1 cellular context compared by ENCODE assay signal in the genomic region with DNA sequence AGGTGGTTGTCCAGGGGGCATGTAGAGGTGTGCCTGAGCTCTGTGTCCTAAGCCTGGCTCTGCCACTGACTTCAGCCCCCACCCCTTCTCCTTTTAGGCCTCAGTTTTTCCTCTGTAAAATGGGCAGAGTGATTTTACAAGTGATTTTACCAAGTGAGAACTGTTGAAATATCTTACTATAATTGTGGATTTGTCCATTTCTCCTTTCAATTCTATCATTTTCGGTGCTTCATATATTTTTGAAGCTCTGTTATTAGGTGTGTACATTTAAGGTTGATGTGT.
TF ChIP-seq lines count a peak whose summit lies in the region.

No MANE protein-coding gene starts in this region.

TF ChIP-seq in SK-N-SH, 30 proteins besides CTCF, POLR2A, EP300 and RAD21 (continued from another document):
- TF ChIP-seq, protein P1, sequence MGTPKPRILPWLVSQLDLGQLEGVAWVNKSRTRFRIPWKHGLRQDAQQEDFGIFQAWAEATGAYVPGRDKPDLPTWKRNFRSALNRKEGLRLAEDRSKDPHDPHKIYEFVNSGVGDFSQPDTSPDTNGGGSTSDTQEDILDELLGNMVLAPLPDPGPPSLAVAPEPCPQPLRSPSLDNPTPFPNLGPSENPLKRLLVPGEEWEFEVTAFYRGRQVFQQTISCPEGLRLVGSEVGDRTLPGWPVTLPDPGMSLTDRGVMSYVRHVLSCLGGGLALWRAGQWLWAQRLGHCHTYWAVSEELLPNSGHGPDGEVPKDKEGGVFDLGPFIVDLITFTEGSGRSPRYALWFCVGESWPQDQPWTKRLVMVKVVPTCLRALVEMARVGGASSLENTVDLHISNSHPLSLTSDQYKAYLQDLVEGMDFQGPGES (IDR thresholded peaks at IDR 0.05; ENCODE audit: low read depth, low read length), result no peak
- no peak for TF ChIP-seq USF1 (IDR thresholded peaks at IDR 0.05; ENCODE audit: borderline replicate concordance, low read depth)
- no peak for TF ChIP-seq TEAD4 (IDR thresholded peaks at IDR 0.05; ENCODE audit: borderline replicate concordance, insufficient read depth)
- TF ChIP-seq SIN3A (IDR thresholded peaks at IDR 0.05; ENCODE audit: borderline replicate concordance, low read depth, low read length), result no peak
